ENCODE assay signal across 7 cellular contexts in genomic region chr6:143177706-143178105, GRCh38.
"Had no signal": no experiment of that assay in that cellular context is flagged by ENCODE, and none has a peak within 500 bp of the region (broad histone marks: within the 10 kb centered on the region; RNA-seq: fewer than 3 reads in every experiment).

No MANE protein-coding gene starts in this region.

- FAIRE-seq: H1, H54, HTR-8/SVneo had no signal

- H3K4me3 Mint-ChIP-seq: GM23338, H9, IgD-negative memory B cell had no signal

- H3K4me2 ChIP-seq: GM23338 had no signal

- H2AFZ ChIP-seq: GM23338 had no signal

- H3K4me3 ChIP-seq: GM23338 had no signal

- DNase-seq: H9, HCEC 1CT had no signal

- H3K27ac Mint-ChIP-seq: GM23338, IgD-negative memory B cell had no signal

- ATAC-seq: GM23338 had no signal

- H3K27me3 Mint-ChIP-seq: IgD-negative memory B cell had no signal
